19 cellular contexts compared by ENCODE assay signal in the genomic region with DNA sequence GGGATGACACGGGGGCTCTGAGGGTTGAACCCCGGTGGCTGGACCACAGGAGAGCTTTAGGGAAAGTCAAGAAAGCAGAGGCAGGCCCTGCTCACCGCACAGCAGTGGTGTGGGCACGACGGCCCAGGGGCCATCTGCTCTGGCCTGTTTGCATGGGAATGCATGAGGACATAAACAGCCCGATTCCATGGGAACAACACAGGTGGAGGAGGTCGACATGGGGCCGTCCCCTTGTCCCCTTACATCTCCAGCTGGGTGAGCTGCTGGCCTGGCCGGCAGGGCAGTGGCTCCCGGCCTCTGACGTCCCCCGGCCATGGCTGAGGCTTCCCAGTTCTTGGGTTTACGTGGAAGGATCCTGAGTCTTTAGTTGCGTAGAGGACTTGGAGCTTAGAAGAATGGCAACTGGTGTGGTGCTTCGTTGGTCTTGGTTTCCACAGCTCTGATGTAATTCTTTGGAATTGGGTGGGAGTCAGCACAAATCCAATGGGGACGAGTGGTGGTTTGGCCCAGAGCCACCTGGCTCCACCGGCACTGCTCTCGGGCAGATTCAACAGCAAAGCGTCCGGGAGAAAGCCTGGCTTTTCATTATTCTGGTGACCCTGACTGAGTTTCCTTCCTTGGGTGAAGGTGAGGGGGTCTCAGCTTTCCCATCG.
DNase-seq lines count a peak whose midpoint lies in the region; TF ChIP-seq lines count a peak whose summit lies in the region.
"Had no signal": no experiment of that assay in that cellular context is flagged by ENCODE, and none has a peak within 500 bp of the region (broad histone marks: within the 10 kb centered on the region; RNA-seq: fewer than 3 reads in every experiment).

No MANE protein-coding gene starts in this region.

- H3K4me3 ChIP-seq in hepatocyte = no peak overlapping the region
- no peak overlapping the region for H3K4me3 ChIP-seq in sigmoid colon
- H3K4me3 ChIP-seq: Peyer's patch had no signal

- no peaks in the 10 kb centered on the region for H3K4me1 ChIP-seq in hepatocyte (ENCODE audit: insufficient read depth)
- H3K4me1 ChIP-seq in sigmoid colon = peaks cover 0 to 17% (median 14%) of the 10 kb centered on the region in 4 donors
- H3K4me1 ChIP-seq: Caco-2, Peyer's patch had no signal

- no peak for TF ChIP-seq POLR2A in sigmoid colon (IDR thresholded peaks at IDR 0.05)

- H3K9me3 Mint-ChIP-seq in CD14-positive monocyte (peaks cover 1 to 8% (median 7%) of the 10 kb centered on the region in 7 donors), chondrocyte (ENCODE audit: low read depth) (no peaks in the 10 kb centered on the region)
- H3K9me3 Mint-ChIP-seq: T-cell had no signal

- peaks cover 60% of the 10 kb centered on the region for H3K4me1 Mint-ChIP-seq in CD14-positive monocyte
- H3K4me1 Mint-ChIP-seq in chondrocyte (ENCODE audit: low read depth) = no peaks in the 10 kb centered on the region
- H3K4me1 Mint-ChIP-seq: immature natural killer cell, T-cell had no signal

- no peak overlapping the region for H3K4me3 Mint-ChIP-seq in CD14-positive monocyte
- H3K4me3 Mint-ChIP-seq in chondrocyte (ENCODE audit: unreplicated experiment) = no peak overlapping the region
- H3K4me3 Mint-ChIP-seq: immature natural killer cell, T-cell had no signal

- 82% methylated on average over 20 of the region's 21 CpGs for WGBS in hepatocyte (ENCODE audit: low lambda C conversion rate, missing lambda C conversion rate)
- WGBS in sigmoid colon, 2 donors = 77 to 78% methylated on average over 21 of the region's 21 CpGs

- H3K9me2 ChIP-seq in hepatocyte (replicated peaks; ENCODE audit: insufficient read depth) = no peaks in the 10 kb centered on the region

- H3K27ac Mint-ChIP-seq in CD14-positive monocyte = peak overlapping the region in 5 of 7 donors; percentile 6 to 100 (median 97)
- no peak overlapping the region for H3K27ac Mint-ChIP-seq in chondrocyte (ENCODE audit: unreplicated experiment)
- H3K27ac Mint-ChIP-seq: immature natural killer cell, T-cell had no signal

- H3K27ac ChIP-seq in hepatocyte = no peak overlapping the region
- H3K27ac ChIP-seq in sigmoid colon = peak overlapping the region in 2 of 4 donors; percentile 7 to 27
- H3K27ac ChIP-seq: brain microvascular endothelial cell, Peyer's patch had no signal

- intact Hi-C loops in CD14-positive monocyte (cut with micrococcal nuclease) (no loop called here), sigmoid colon (cut with DNase I) (no loop called here)

- TF ChIP-seq EP300 in sigmoid colon (IDR thresholded peaks at IDR 0.05) = no peak

- no peaks in the 10 kb centered on the region for H3K9me3 ChIP-seq in hepatocyte (ENCODE audit: low read depth)
- H3K9me3 ChIP-seq in sigmoid colon = no peaks in the 10 kb centered on the region
- H3K9me3 ChIP-seq: Caco-2, Peyer's patch had no signal

- DNase-seq in CD14-positive monocyte (ENCODE audit: low spot score) (no peak), chondrocyte (ENCODE audit: low spot score) (peak; percentile 84), hepatocyte (ENCODE audit: low spot score) (peak; percentile 35), sigmoid colon (peak; percentile 86), SHP77 treated with DMSO at 0.1 percent for 48 hours (lab: John Stamatoyannopoulos, UW) (no peak), NCI-H2196 (lab: John Stamatoyannopoulos, UW; ENCODE audit: unreplicated experiment) (no peak), GM10266 (ENCODE audit: extremely low spot score) (no peak), NCI-H1092 treated with DMSO at 0.1 percent for 48 hours (lab: John Stamatoyannopoulos, UW) (no peak)
- DNase-seq: ACHN; activated gamma-delta T cell; brain microvascular endothelial cell; Caco-2; effector CD8-positive, alpha-beta T cell; immature natural killer cell; midbrain; NCI-H187 treated with DMSO at 0.1 percent for 48 hours; NCI-H69; T-cell had no signal

- no peak overlapping the region for H3K4me2 ChIP-seq in hepatocyte

- H3K36me3 Mint-ChIP-seq in CD14-positive monocyte (peaks cover 5 to 11% of the 10 kb centered on the region in 2 donors), chondrocyte (ENCODE audit: low read depth) (peaks cover 2% of the 10 kb centered on the region)
- H3K36me3 Mint-ChIP-seq: immature natural killer cell, T-cell had no signal

- no peak overlapping the region for H2AFZ ChIP-seq in hepatocyte

- TF ChIP-seq CTCF in CD14-positive monocyte (IDR thresholded peaks at IDR 0.05) (no peak), chondrocyte (IDR thresholded peaks at IDR 0.05) (no peak), hepatocyte (IDR thresholded peaks at IDR 0.05; ENCODE audit: poor library complexity) (no peak), sigmoid colon (IDR thresholded peaks at IDR 0.05) (no peak), GM10266 (IDR thresholded peaks at IDR 0.05; ENCODE audit: control insufficient read depth, insufficient read depth, low read depth, missing control alignments) (no peak)

- H4K20me1 ChIP-seq in hepatocyte (ENCODE audit: insufficient read depth, poor library complexity, severe bottlenecking) = no peaks in the 10 kb centered on the region

- H3K27me3 ChIP-seq in hepatocyte = no peaks in the 10 kb centered on the region
- H3K27me3 ChIP-seq in sigmoid colon = no peaks in the 10 kb centered on the region
- H3K27me3 ChIP-seq: brain microvascular endothelial cell, Peyer's patch had no signal

- H3K27me3 Mint-ChIP-seq in CD14-positive monocyte (ENCODE audit: low read depth in 3 of 3) (peaks cover 0 to 5% (median 2%) of the 10 kb centered on the region in 3 donors), chondrocyte (ENCODE audit: low read depth) (peaks cover 13% of the 10 kb centered on the region)

- no peaks in the 10 kb centered on the region for H3K36me3 ChIP-seq in hepatocyte (replicated peaks; ENCODE audit: insufficient read depth, low read depth)
- H3K36me3 ChIP-seq in sigmoid colon = no peaks in the 10 kb centered on the region
- H3K36me3 ChIP-seq: brain microvascular endothelial cell, Peyer's patch had no signal

- no peaks in the 10 kb centered on the region for H3K79me2 ChIP-seq in hepatocyte

Comparison
In these comparisons a context has a peak if more than half of its experiments do, and no peak if none do; other contexts are left out.
1. DNase-seq: peak in chondrocyte (single experiment), hepatocyte (single experiment) and sigmoid colon (single experiment); none in CD14-positive monocyte (single experiment), SHP77 treated with DMSO at 0.1 percent for 48 hours (single experiment), NCI-H2196 (single experiment), GM10266 (single experiment) and NCI-H1092 treated with DMSO at 0.1 percent for 48 hours (single experiment).